19 cellular contexts compared by ENCODE assay signal in genomic region chr7:42077276-42078135, GRCh38.
"Had no signal": no experiment of that assay in that cellular context is flagged by ENCODE, and none has a peak within 500 bp of the region (broad histone marks: within the 10 kb centered on the region; RNA-seq: fewer than 3 reads in every experiment).

No MANE protein-coding gene starts in this region.

- H3K9me3 Mint-ChIP-seq: activated B cell treated with CpG ODN at 0.5 μM for 24 hours; activated CD4-positive, alpha-beta memory T cell treated with anti-CD3 and anti-CD28 coated beads, Interleukin-2, amount 10 ng/mL, durations not matched to agents 7 days and 5 days; activated naive CD8-positive, alpha-beta T cell treated with anti-CD3 and anti-CD28 coated beads, Interleukin-2, amount 10 ng/mL, durations not matched to agents 7 days and 5 days; stimulated activated naive B cell treated with anti-CD40 and anti-IgM and Interleukin-4, amounts not matched to agents 10 μg/mL and 1 μg/mL and 100 μg/mL, for 72 hours had no signal

- DNase-seq: activated B cell treated with CpG ODN at 0.5 μM for 24 hours; activated CD4-positive, alpha-beta memory T cell treated with anti-CD3 and anti-CD28 coated beads, Interleukin-2, amount 10 ng/mL, durations not matched to agents 7 days and 5 days; activated CD4-positive, alpha-beta T cell treated with anti-CD3 and anti-CD28 coated beads for 48 hours; activated CD8-positive, alpha-beta memory T cell treated with anti-CD3 and anti-CD28 coated beads, Interleukin-2, amount 10 ng/mL, durations not matched to agents 7 days and 5 days; activated naive CD4-positive, alpha-beta T cell; activated naive CD8-positive, alpha-beta T cell treated with anti-CD3 and anti-CD28 coated beads, Interleukin-2, amount 10 ng/mL, durations not matched to agents 7 days and 5 days; body of pancreas; cortex of kidney; glutamatergic neuron; hippocampal formation; naive B cell; sigmoid colon; spleen; stimulated activated CD4-positive, alpha-beta T cell treated with anti-CD3 and anti-CD28 coated beads, Interleukin-4, amount 100 ng/mL, for 4 hours; stimulated activated naive B cell treated with anti-CD40 and anti-IgM and Interleukin-4, amounts not matched to agents 10 μg/mL and 1 μg/mL and 100 μg/mL, for 72 hours; T-helper 1 cell; T-helper 9 cell had no signal

- H3K4me1 ChIP-seq: body of pancreas, parathyroid adenoma, spleen had no signal

- H3K27me3 ChIP-seq: body of pancreas, sigmoid colon, spleen had no signal

- H3K9ac ChIP-seq: parathyroid adenoma had no signal

- H3K27ac Mint-ChIP-seq: activated B cell treated with CpG ODN at 0.5 μM for 24 hours; activated CD4-positive, alpha-beta memory T cell treated with anti-CD3 and anti-CD28 coated beads, Interleukin-2, amount 10 ng/mL, durations not matched to agents 7 days and 5 days; activated CD8-positive, alpha-beta memory T cell treated with anti-CD3 and anti-CD28 coated beads, Interleukin-2, amount 10 ng/mL, durations not matched to agents 7 days and 5 days; activated naive CD8-positive, alpha-beta T cell treated with anti-CD3 and anti-CD28 coated beads, Interleukin-2, amount 10 ng/mL, durations not matched to agents 7 days and 5 days had no signal

- H3K36me3 ChIP-seq: spleen had no signal

- H3K27me3 Mint-ChIP-seq: activated CD4-positive, alpha-beta memory T cell treated with anti-CD3 and anti-CD28 coated beads, Interleukin-2, amount 10 ng/mL, durations not matched to agents 7 days and 5 days had no signal

- H3K4me1 Mint-ChIP-seq: activated B cell treated with CpG ODN at 0.5 μM for 24 hours; activated CD4-positive, alpha-beta memory T cell treated with anti-CD3 and anti-CD28 coated beads, Interleukin-2, amount 10 ng/mL, durations not matched to agents 7 days and 5 days; activated CD8-positive, alpha-beta memory T cell treated with anti-CD3 and anti-CD28 coated beads, Interleukin-2, amount 10 ng/mL, durations not matched to agents 7 days and 5 days; activated naive CD8-positive, alpha-beta T cell treated with anti-CD3 and anti-CD28 coated beads, Interleukin-2, amount 10 ng/mL, durations not matched to agents 7 days and 5 days had no signal

- H3K36me3 Mint-ChIP-seq: activated CD8-positive, alpha-beta memory T cell treated with anti-CD3 and anti-CD28 coated beads, Interleukin-2, amount 10 ng/mL, durations not matched to agents 7 days and 5 days; activated naive CD8-positive, alpha-beta T cell treated with anti-CD3 and anti-CD28 coated beads, Interleukin-2, amount 10 ng/mL, durations not matched to agents 7 days and 5 days; naive B cell; stimulated activated naive B cell treated with anti-CD40 and anti-IgM and Interleukin-4, amounts not matched to agents 10 μg/mL and 1 μg/mL and 100 μg/mL, for 72 hours had no signal

- H3K9me3 ChIP-seq: body of pancreas, sigmoid colon, spleen had no signal

- H3K4me3 Mint-ChIP-seq: activated B cell treated with CpG ODN at 0.5 μM for 24 hours; activated CD4-positive, alpha-beta memory T cell treated with anti-CD3 and anti-CD28 coated beads, Interleukin-2, amount 10 ng/mL, durations not matched to agents 7 days and 5 days; activated CD8-positive, alpha-beta memory T cell treated with anti-CD3 and anti-CD28 coated beads, Interleukin-2, amount 10 ng/mL, durations not matched to agents 7 days and 5 days; activated naive CD8-positive, alpha-beta T cell treated with anti-CD3 and anti-CD28 coated beads, Interleukin-2, amount 10 ng/mL, durations not matched to agents 7 days and 5 days; naive B cell; stimulated activated naive B cell treated with anti-CD40 and anti-IgM and Interleukin-4, amounts not matched to agents 10 μg/mL and 1 μg/mL and 100 μg/mL, for 72 hours had no signal

- H3K27ac ChIP-seq: body of pancreas, parathyroid adenoma, spleen had no signal

- H3K4me3 ChIP-seq: body of pancreas, lung, sigmoid colon, spleen had no signal
